Comparison of ENCODE assay signal across 9 cellular contexts in genomic region chr11:112795142-112795815, GRCh38.
DNase-seq lines count a peak whose midpoint lies in the region; ATAC-seq and TF ChIP-seq lines count a peak whose summit lies in the region.
"Had no signal": no experiment of that assay in that cellular context is flagged by ENCODE, and none has a peak within 500 bp of the region (broad histone marks: within the 10 kb centered on the region; RNA-seq: fewer than 3 reads in every experiment).

No MANE protein-coding gene starts in this region.

- TF ChIP-seq CTCF in epithelial cell of esophagus (IDR thresholded peaks at IDR 0.05; ENCODE audit: insufficient read depth, low read depth, low read length, missing control alignments) (peak; percentile 75), vagina (IDR thresholded peaks at IDR 0.05) (peak in 1 of 3 experiments; percentile 28)

- ATAC-seq in HG03280 (IDR thresholded peaks at IDR 0.05; ENCODE audit: unreplicated experiment): peak; percentile 79
- ATAC-seq: naive thymus-derived CD8-positive, alpha-beta T cell had no signal

- peaks cover 23% of the 10 kb centered on the region for H3K4me1 ChIP-seq in SJCRH30
- H3K4me1 ChIP-seq in vagina: no peaks in the 10 kb centered on the region

- intact Hi-C loops in vagina (cut with DNase I): no loop called here

- H3K27ac ChIP-seq in SJCRH30 (peak overlapping the region; percentile 78), vagina (no peak overlapping the region)

- no peaks in the 10 kb centered on the region for H3K27me3 ChIP-seq in SJCRH30
- no peaks in the 10 kb centered on the region for H3K27me3 ChIP-seq in vagina

- H3K4me3 ChIP-seq in SJCRH30 (peak overlapping the region; percentile 25), epithelial cell of esophagus (ENCODE audit: low read length) (no peak overlapping the region), vagina (no peak overlapping the region)

- TF ChIP-seq POLR2A in vagina (IDR thresholded peaks at IDR 0.05): no peak

- DNase-seq in DMS 273 (lab: John Stamatoyannopoulos, UW; ENCODE audit: unreplicated experiment) (peak; percentile 74), DMS 273 treated with DMSO at 0.1 percent for 48 hours (lab: John Stamatoyannopoulos, UW) (no peak), SJCRH30 (peak; percentile 84 to 90), epithelial cell of esophagus (ENCODE audit: low read depth) (peak; percentile 63), pons (ENCODE audit: low spot score) (peak; percentile 46), vagina (ENCODE audit: extremely low spot score in 2 of 2) (no peak), NCI-H1436 (lab: John Stamatoyannopoulos, UW) (no peak)

- H3K36me3 ChIP-seq in SJCRH30 (no peaks in the 10 kb centered on the region), vagina (no peaks in the 10 kb centered on the region)

- no peaks in the 10 kb centered on the region for H3K9me3 ChIP-seq in SJCRH30 (replicated peaks)
- no peaks in the 10 kb centered on the region for H3K9me3 ChIP-seq in vagina

Comparison
In these comparisons a context has a peak if more than half of its experiments do, and no peak if none do; other contexts are left out.
1. DNase-seq: peak in DMS 273 (single experiment), SJCRH30 (2 of 2), epithelial cell of esophagus (single experiment) and pons (single experiment); none in DMS 273 treated with DMSO at 0.1 percent for 48 hours (single experiment), vagina (0 of 2) and NCI-H1436 (single experiment).